In the genomic region with DNA sequence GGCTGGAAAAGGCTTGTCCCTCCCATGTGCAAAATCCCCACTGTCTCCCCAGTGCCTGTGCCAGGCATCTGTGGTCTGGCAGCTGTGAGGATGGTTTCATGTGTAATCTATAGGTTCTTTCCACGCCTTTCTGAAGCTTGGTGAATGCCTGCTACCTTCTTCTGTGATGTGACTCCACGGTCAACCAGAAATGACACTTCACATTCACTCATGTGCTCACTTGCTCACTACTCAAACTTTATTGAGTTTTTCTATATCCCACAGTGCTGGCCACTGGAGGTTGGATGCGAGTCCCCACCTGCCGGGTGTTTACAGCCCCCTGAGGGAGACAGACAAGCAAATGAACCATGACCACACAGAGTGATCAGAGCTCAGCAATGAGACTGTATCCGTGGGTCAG, we compare ENCODE assay signal across 17 cellular contexts. TPM values are rescaled to one million over a fixed set of nuclear protein-coding genes. Genes with fewer than 3 reads are reported as not detected.
DNase-seq lines count a peak whose midpoint lies in the region; ATAC-seq and TF ChIP-seq lines count a peak whose summit lies in the region.
"Had no signal": no experiment of that assay in that cellular context is flagged by ENCODE, and none has a peak within 500 bp of the region (broad histone marks: within the 10 kb centered on the region; RNA-seq: fewer than 3 reads in every experiment).

No MANE protein-coding gene starts in this region.

- H3K27me3 Mint-ChIP-seq in glutamatergic neuron (ENCODE audit: unreplicated experiment): peaks cover 8% of the 10 kb centered on the region
- H3K27me3 Mint-ChIP-seq in natural killer cell (ENCODE audit: low read depth in 2 of 2): peaks cover 34 to 57% of the 10 kb centered on the region in 2 donors

- peaks cover 7% of the 10 kb centered on the region for H3K9me3 Mint-ChIP-seq in glutamatergic neuron (ENCODE audit: unreplicated experiment)
- no peaks in the 10 kb centered on the region for H3K9me3 Mint-ChIP-seq in natural killer cell
- H3K9me3 Mint-ChIP-seq: T-helper 1 cell treated with Interleukin-12 subunit alpha and Interleukin-12 subunit beta and Interleukin-4 antibody, amounts not matched to agents 30 μg/mL and 1 μg/mL, for 36 hours had no signal

- TF ChIP-seq CTCF in glutamatergic neuron (IDR thresholded peaks at IDR 0.05; ENCODE audit: partially characterized antibody, unreplicated experiment) (no peak), natural killer cell (IDR thresholded peaks at IDR 0.05) (no peak)

- peak overlapping the region; percentile 25 for H3K4me3 Mint-ChIP-seq in glutamatergic neuron (ENCODE audit: unreplicated experiment)
- no peak overlapping the region for H3K4me3 Mint-ChIP-seq in natural killer cell
- H3K4me3 Mint-ChIP-seq: T-helper 1 cell treated with Interleukin-12 subunit alpha and Interleukin-12 subunit beta and Interleukin-4 antibody, amounts not matched to agents 30 μg/mL and 1 μg/mL, for 36 hours had no signal

- H3K36me3 Mint-ChIP-seq in glutamatergic neuron (ENCODE audit: unreplicated experiment) (peaks cover 9% of the 10 kb centered on the region), natural killer cell (no peaks in the 10 kb centered on the region)

- H3K27ac Mint-ChIP-seq in glutamatergic neuron (ENCODE audit: unreplicated experiment) (no peak overlapping the region), natural killer cell (no peak overlapping the region)
- H3K27ac Mint-ChIP-seq: T-helper 1 cell treated with Interleukin-12 subunit alpha and Interleukin-12 subunit beta and Interleukin-4 antibody, amounts not matched to agents 30 μg/mL and 1 μg/mL, for 36 hours had no signal

- ATAC-seq in GM18868 (IDR thresholded peaks at IDR 0.05; ENCODE audit: unreplicated experiment): peak; percentile 64
- no peak for ATAC-seq in natural killer cell
- ATAC-seq: SK-N-SH treated with all-trans-retinoic acid at 6 μM for 48 hours had no signal

- DNase-seq in NCI-H2171 treated with DMSO at 0.1 percent for 48 hours (lab: John Stamatoyannopoulos, UW): peak; percentile 45
- no peak for DNase-seq in NCI-H2171 (lab: John Stamatoyannopoulos, UW)
- DNase-seq in NCI-H526 (lab: John Stamatoyannopoulos, UW): peak; percentile 57 to 75
- DNase-seq in glutamatergic neuron: no peak
- no peak for DNase-seq in natural killer cell
- DNase-seq in activated CD4-positive, alpha-beta T cell treated with anti-CD3 and anti-CD28 coated beads, Interleukin-2, amount 50 U/mL, for 4 hours: no peak
- no peak for DNase-seq in foreskin melanocyte
- DNase-seq: DND-41, GDM1, NCI-H1092 treated with DMSO at 0.1 percent for 48 hours, NCI-H2081, NCI-H226, NCI-H774, Right ventricle myocardium superior had no signal

- intact Hi-C loops in natural killer cell (cut with micrococcal nuclease): no loop called here

- peaks cover 23% of the 10 kb centered on the region for H3K4me1 Mint-ChIP-seq in glutamatergic neuron (ENCODE audit: low read depth, unreplicated experiment)
- H3K4me1 Mint-ChIP-seq in natural killer cell: peaks cover 5 to 10% of the 10 kb centered on the region in 2 donors

RNA-seq across cellular contexts. Expression of gene TLE3, which starts 27.9 kb away (rescaled TPM):
- total RNA-seq in glutamatergic neuron (ENCODE audit: unreplicated experiment) (89.2 TPM), natural killer cell (10 to 100 TPM; 32.1 to 94.9 (median 36.7) TPM)

Comparison
In these comparisons a context has a peak if more than half of its experiments do, and no peak if none do; other contexts are left out.
1. DNase-seq: peak in NCI-H2171 treated with DMSO at 0.1 percent for 48 hours (single experiment) and NCI-H526 (2 of 2); none in NCI-H2171 (single experiment), glutamatergic neuron (single experiment), natural killer cell (single experiment), activated CD4-positive, alpha-beta T cell treated with anti-CD3 and anti-CD28 coated beads, Interleukin-2, amount 50 U/mL, for 4 hours (0 of 2) and foreskin melanocyte (single experiment).